ENCODE assay signal across 26 cellular contexts in genomic region chr15:35329993-35330695, GRCh38.
"Had no signal": no experiment of that assay in that cellular context is flagged by ENCODE, and none has a peak within 500 bp of the region (broad histone marks: within the 10 kb centered on the region; RNA-seq: fewer than 3 reads in every experiment).

No MANE protein-coding gene starts in this region.

- DNase-seq: cortex of kidney; effector memory CD8-positive, alpha-beta T cell; erythroblast; esophagus squamous epithelium; foreskin melanocyte; glutamatergic neuron; heart right ventricle; hippocampal formation; kidney glomerular epithelial cell; left colon; left ventricle myocardium superior; lower lobe of right lung; natural killer cell; pancreas; retina; right lobe of liver; small intestine; stimulated activated CD4-positive, alpha-beta T cell treated with anti-CD3 and anti-CD28 coated beads, Interleukin-15, amount 100 ng/mL, for 24 hours; stimulated activated CD4-positive, alpha-beta T cell treated with anti-CD3 and anti-CD28 coated beads, Interleukin-4, amount 100 ng/mL, for 1 hour; stimulated activated CD8-positive, alpha-beta memory T cell treated with anti-CD3 and anti-CD28 coated beads, Interleukin-4, amount 100 ng/mL, for 48 hours; stimulated activated naive CD4-positive, alpha-beta T cell; stimulated activated naive CD8-positive, alpha-beta T cell treated with anti-CD3 and anti-CD28 coated beads, Interleukin-15, amount 100 ng/mL, for 72 hours; thyroid gland; trophoblast cell had no signal

- H3K4me1 Mint-ChIP-seq: natural killer cell; stimulated activated naive CD8-positive, alpha-beta T cell treated with anti-CD3 and anti-CD28 coated beads, Interleukin-15, amount 100 ng/mL, for 72 hours had no signal

- H3K36me3 ChIP-seq: esophagus squamous epithelium, heart right ventricle, lower lobe of right lung, neutrophil, pancreas, right lobe of liver, thyroid gland had no signal

- H3K4me3 ChIP-seq: esophagus squamous epithelium, heart right ventricle, lower lobe of right lung, pancreas, right lobe of liver, thyroid gland had no signal

- H3K27ac ChIP-seq: esophagus squamous epithelium, heart right ventricle, lower lobe of right lung, neutrophil, pancreas, right lobe of liver, thyroid gland had no signal

- H3K27me3 ChIP-seq: esophagus squamous epithelium, heart right ventricle, neutrophil, pancreas, right lobe of liver, thyroid gland had no signal

- H3K27ac Mint-ChIP-seq: effector memory CD8-positive, alpha-beta T cell; natural killer cell; stimulated activated naive CD8-positive, alpha-beta T cell treated with anti-CD3 and anti-CD28 coated beads, Interleukin-15, amount 100 ng/mL, for 72 hours had no signal

- H3K9me3 Mint-ChIP-seq: neural crest cell had no signal

- H3K4me1 ChIP-seq: esophagus squamous epithelium, heart right ventricle, lower lobe of right lung, pancreas, right lobe of liver, thyroid gland had no signal

- H3K27me3 Mint-ChIP-seq: effector memory CD8-positive, alpha-beta T cell; stimulated activated naive CD8-positive, alpha-beta T cell treated with anti-CD3 and anti-CD28 coated beads, Interleukin-15, amount 100 ng/mL, for 72 hours had no signal

- ATAC-seq: effector memory CD8-positive, alpha-beta T cell; heart right ventricle; left ventricle myocardium superior; lower lobe of right lung; natural killer cell; pancreas; right lobe of liver; stimulated activated naive CD8-positive, alpha-beta T cell treated with anti-CD3 and anti-CD28 coated beads, Interleukin-15, amount 100 ng/mL, for 72 hours had no signal

- H3K4me3 Mint-ChIP-seq: effector memory CD8-positive, alpha-beta T cell; natural killer cell; neural crest cell; stimulated activated naive CD8-positive, alpha-beta T cell treated with anti-CD3 and anti-CD28 coated beads, Interleukin-15, amount 100 ng/mL, for 72 hours had no signal

- H3K36me3 Mint-ChIP-seq: natural killer cell had no signal
